16 cellular contexts compared by ENCODE assay signal in genomic region chr3:117540583-117540982, GRCh38.
"Had no signal": no experiment of that assay in that cellular context is flagged by ENCODE, and none has a peak within 500 bp of the region (broad histone marks: within the 10 kb centered on the region; RNA-seq: fewer than 3 reads in every experiment).

No MANE protein-coding gene starts in this region.

- DNase-seq: activated CD4-positive, alpha-beta T cell treated with anti-CD3 and anti-CD28 coated beads, Interleukin-2, amount 50 U/mL, for 1 hour; activated naive CD4-positive, alpha-beta T cell treated with anti-CD3 and anti-CD28 coated beads for 36 hours; activated naive CD8-positive, alpha-beta T cell treated with anti-CD3 and anti-CD28 coated beads, Interleukin-2, amount 50 U/mL, for 24 hours; dorsolateral prefrontal cortex; endodermal cell; left colon; lower lobe of right lung; ovary; sigmoid colon; stimulated activated CD4-positive, alpha-beta T cell treated with anti-CD3 and anti-CD28 coated beads, Interleukin-1b, Interleukin-23, amount 100 ng/mL, for 48 hours; stomach; testis had no signal

- H3K9me3 ChIP-seq: ascending aorta, lower lobe of right lung, ovary, sigmoid colon, stomach, testis had no signal

- H3K27me3 ChIP-seq: ascending aorta, cardiac muscle cell, dorsolateral prefrontal cortex, neural progenitor cell, ovary, sigmoid colon, stomach, testis had no signal

- H3K36me3 ChIP-seq: ascending aorta, cardiac muscle cell, lower lobe of right lung, neural progenitor cell, ovary, sigmoid colon, stomach had no signal

- ATAC-seq: activated CD4-positive, CD25-positive, alpha-beta regulatory T cell treated with anti-CD3 and anti-CD28 coated beads, Interleukin-2, amount 50 U/mL, for 24 hours; activated naive CD8-positive, alpha-beta T cell treated with anti-CD3 and anti-CD28 coated beads, Interleukin-2, amount 50 U/mL, for 24 hours; left colon; lower lobe of right lung had no signal

- H3K4me3 ChIP-seq: ascending aorta, cardiac muscle cell, dorsolateral prefrontal cortex, lower lobe of right lung, neural progenitor cell, ovary, sigmoid colon, stomach, testis had no signal
